Comparison of ENCODE assay signal across 10 cellular contexts in genomic region chr1:185917646-185918045, GRCh38.
A peak's percentile ranks its signal among the peaks of the same experiment; 100 is the strongest.
DNase-seq lines count a peak whose midpoint lies in the region; ATAC-seq and TF ChIP-seq lines count a peak whose summit lies in the region.
"Had no signal": no experiment of that assay in that cellular context is flagged by ENCODE, and none has a peak within 500 bp of the region (broad histone marks: within the 10 kb centered on the region; RNA-seq: fewer than 3 reads in every experiment).

No MANE protein-coding gene starts in this region.

- 67 to 73% (median 68%) methylated on average over 3 of the region's 3 CpGs for WGBS in psoas muscle, 3 donors

- H3K9me3 ChIP-seq in RWPE2 (ENCODE audit: severe bottlenecking) (no peaks in the 10 kb centered on the region), psoas muscle (no peaks in the 10 kb centered on the region)

- no peaks in the 10 kb centered on the region for H3K36me3 ChIP-seq in RWPE2 (ENCODE audit: low read depth)
- H3K36me3 ChIP-seq in psoas muscle (ENCODE audit: insufficient read depth in 1 of 2, low read depth in 1 of 2) = no peaks in the 10 kb centered on the region

- ATAC-seq in RWPE2 (ENCODE audit: low read depth) = 0 out of 3 replicates have a peak, but pooled peaks have one; percentile 44
- ATAC-seq in sciatic nerve = peak; percentile 52
- no peak for ATAC-seq in psoas muscle
- ATAC-seq in GM21717 (IDR thresholded peaks at IDR 0.05; ENCODE audit: unreplicated experiment) = no peak

- H3K27ac ChIP-seq in RWPE2 (ENCODE audit: poor library complexity, severe bottlenecking) (no peak overlapping the region), psoas muscle (no peak overlapping the region)

- TF ChIP-seq CTCF in HFF-Myc (IDR thresholded peaks at IDR 0.05; ENCODE audit: low read depth, low read length, missing control alignments) (no peak), RWPE2 (IDR thresholded peaks at IDR 0.05; ENCODE audit: poor library complexity, severe bottlenecking) (no peak), fibroblast of mammary gland (conservative IDR thresholded peaks at IDR 0.05; ENCODE audit: control insufficient read depth, insufficient read depth, low read depth, low read length) (no peak), psoas muscle (IDR thresholded peaks at IDR 0.05) (no peak)

- peak; percentile 25 for DNase-seq in HFF-Myc (ENCODE audit: extremely low read depth, low read depth)
- no peak for DNase-seq in RWPE2 (ENCODE audit: low spot score)
- peak; percentile 56 for DNase-seq in fibroblast of mammary gland (ENCODE audit: low read depth)
- no peak for DNase-seq in sciatic nerve (ENCODE audit: low spot score)
- DNase-seq in psoas muscle = no peak
- DNase-seq in cerebellar nuclear complex (lab: John Stamatoyannopoulos, UW) = no peak
- DNase-seq: activated T-cell treated with anti-CD3 and anti-CD28 coated beads for 4 hours; NCI-H1105 treated with DMSO at 0.1 percent for 48 hours; stimulated activated CD4-positive, alpha-beta T cell treated with anti-CD3 and anti-CD28 coated beads, Interleukin-15, amount 100 ng/mL, for 24 hours had no signal

- H3K4me3 ChIP-seq in HFF-Myc (replicated peaks; ENCODE audit: low read depth, low read length) (no peak overlapping the region), RWPE2 (ENCODE audit: severe bottlenecking) (no peak overlapping the region), fibroblast of mammary gland (ENCODE audit: control insufficient read depth, low read depth, low read length) (no peak overlapping the region), psoas muscle (no peak overlapping the region)

- no peaks in the 10 kb centered on the region for H3K27me3 ChIP-seq in RWPE2 (ENCODE audit: insufficient read depth, poor library complexity, severe bottlenecking)
- H3K27me3 ChIP-seq in psoas muscle (ENCODE audit: insufficient read depth in 3 of 3, low read length in 2 of 3) = no peaks in the 10 kb centered on the region

- intact Hi-C loops in sciatic nerve (cut with DNase I) = no loop called here
- intact Hi-C loops in psoas muscle (cut with DNase I) = no loop called here

- H3K4me1 ChIP-seq in RWPE2 (ENCODE audit: insufficient read depth, poor library complexity, severe bottlenecking) (no peaks in the 10 kb centered on the region), psoas muscle (no peaks in the 10 kb centered on the region)

Comparison
In these comparisons a context has a peak if more than half of its experiments do, and no peak if none do; other contexts are left out.
1. DNase-seq: peak in HFF-Myc (single experiment) and fibroblast of mammary gland (single experiment); none in RWPE2 (single experiment), sciatic nerve (single experiment), psoas muscle (0 of 2) and cerebellar nuclear complex (0 of 2).
2. ATAC-seq: peak in RWPE2 (single experiment) and sciatic nerve (single experiment); none in psoas muscle (0 of 4) and GM21717 (single experiment).